Comparison of ENCODE assay signal across 9 cellular contexts in genomic region chr11:127074151-127074761, GRCh38.
DNase-seq lines count a peak whose midpoint lies in the region; ATAC-seq and TF ChIP-seq lines count a peak whose summit lies in the region.
"Had no signal": no experiment of that assay in that cellular context is flagged by ENCODE, and none has a peak within 500 bp of the region (broad histone marks: within the 10 kb centered on the region; RNA-seq: fewer than 3 reads in every experiment).

No MANE protein-coding gene starts in this region.

- intact Hi-C loops in OCI-LY7 (cut with micrococcal nuclease; ENCODE audit: unreplicated experiment): loop anchor here (1.0 kb wide), 1 partner anchor 633 kb away; no protein-coding TSS in a partner anchor

- H3K9me2 ChIP-seq in OCI-LY7 (ENCODE audit: insufficient read depth, low read length): no peaks in the 10 kb centered on the region

- no peaks in the 10 kb centered on the region for H3K79me2 ChIP-seq in OCI-LY7 (ENCODE audit: insufficient read depth, low read depth, low read length)

- CTCF ChIA-PET in OCI-LY7 (lab: Charles Lee; ENCODE audit: unreplicated experiment): no interaction called here

- H3K27ac ChIP-seq in OCI-LY7 (ENCODE audit: low read depth, low read length, poor library complexity, severe bottlenecking): peak overlapping the region; percentile 53
- H3K27ac ChIP-seq: 22Rv1 had no signal

- POLR2A ChIA-PET in OCI-LY7 (lab: Charles Lee): no interaction called here

- DNase-seq in NCI-H1417 (lab: John Stamatoyannopoulos, UW) (peak; percentile 26 to 76 (median 63)), NCI-H1417 treated with DMSO at 0.1 percent for 48 hours (lab: John Stamatoyannopoulos, UW) (no peak), OCI-LY7 (ENCODE audit: low spot score) (peak; percentile 77), globus pallidus (ENCODE audit: low spot score) (peak; percentile 36), activated T-cell treated with anti-CD3 and anti-CD28 coated beads for 4 hours (no peak)
- DNase-seq in stimulated activated CD8-positive, alpha-beta memory T cell treated with anti-CD3 and anti-CD28 coated beads, Interleukin-4, amount 100 ng/mL, for 48 hours: no peak

- H3K9me3 ChIP-seq in OCI-LY7 (ENCODE audit: low read length): no peaks in the 10 kb centered on the region

- H4K20me1 ChIP-seq in OCI-LY7 (ENCODE audit: insufficient read depth, low read length): no peaks in the 10 kb centered on the region

- H3K36me3 ChIP-seq in OCI-LY7 (ENCODE audit: insufficient read depth, low read length): no peaks in the 10 kb centered on the region

- ATAC-seq in GM21529 (IDR thresholded peaks at IDR 0.05; ENCODE audit: unreplicated experiment) (peak; percentile 97), HG03571 (IDR thresholded peaks at IDR 0.05; ENCODE audit: unreplicated experiment) (peak; percentile 90)

- peak; percentile 76 for TF ChIP-seq CTCF in OCI-LY7 (conservative IDR thresholded peaks at IDR 0.05; ENCODE audit: low read length)

- peak overlapping the region; percentile 32 for H3K4me3 ChIP-seq in OCI-LY7 (ENCODE audit: low read depth, low read length, poor library complexity, severe bottlenecking)

- BruUV-seq in OCI-LY7 (replicated peaks; lab: Mats Ljungman, UMichigan): no TSS peak

- H3K4me2 ChIP-seq in OCI-LY7 (ENCODE audit: low read length): peak overlapping the region; percentile 71

- peaks cover 19% of the 10 kb centered on the region for H3K4me1 ChIP-seq in OCI-LY7 (ENCODE audit: insufficient read depth, low read length, poor library complexity, severe bottlenecking)

- H2AFZ ChIP-seq in OCI-LY7 (ENCODE audit: low read length): no peak overlapping the region

Comparison
In these comparisons a context has a peak if more than half of its experiments do, and no peak if none do; other contexts are left out.
1. DNase-seq: peak in NCI-H1417 (3 of 3), OCI-LY7 (single experiment) and globus pallidus (single experiment); none in NCI-H1417 treated with DMSO at 0.1 percent for 48 hours (single experiment), activated T-cell treated with anti-CD3 and anti-CD28 coated beads for 4 hours (single experiment) and stimulated activated CD8-positive, alpha-beta memory T cell treated with anti-CD3 and anti-CD28 coated beads, Interleukin-4, amount 100 ng/mL, for 48 hours (single experiment).